In genomic region chr5:141488591-141489478, GRCh38 we compare ENCODE assay signal across 14 cellular contexts. TPM values are rescaled to one million over a fixed set of nuclear protein-coding genes. Genes with fewer than 3 reads are reported as not detected.
A peak's percentile ranks its signal among the peaks of the same experiment; 100 is the strongest.
DNase-seq lines count a peak whose midpoint lies in the region; ATAC-seq, FAIRE-seq and TF ChIP-seq lines count a peak whose summit lies in the region.
"Had no signal": no experiment of that assay in that cellular context is flagged by ENCODE, and none has a peak within 500 bp of the region (broad histone marks: within the 10 kb centered on the region; RNA-seq: fewer than 3 reads in every experiment).

Gene PCDHGC5 (plus strand): TSS chr5:141489081. CDS start chr5:141489241, 160 bp downstream.

- peak; percentile 77 for FAIRE-seq in RCC 7860 (lab: Jason Lieb, UNC)
- FAIRE-seq: frontal cortex had no signal

- no peaks in the 10 kb centered on the region for H3K36me3 Mint-ChIP-seq in activated CD4-positive, alpha-beta T cell treated with anti-CD3 and anti-CD28 coated beads for 36 hours (ENCODE audit: low read depth)
- H3K36me3 Mint-ChIP-seq in naive thymus-derived CD8-positive, alpha-beta T cell = peaks cover 2 to 5% (median 4%) of the 10 kb centered on the region in 3 donors
- H3K36me3 Mint-ChIP-seq: CD4-positive, CD25-positive, alpha-beta regulatory T cell; natural killer cell had no signal

- H3K4me3 Mint-ChIP-seq in activated CD4-positive, alpha-beta T cell treated with anti-CD3 and anti-CD28 coated beads for 36 hours = no peak within 1 kb of the TSS
- no peak within 1 kb of the TSS for H3K4me3 Mint-ChIP-seq in naive thymus-derived CD8-positive, alpha-beta T cell
- H3K4me3 Mint-ChIP-seq: CD4-positive, CD25-positive, alpha-beta regulatory T cell; GM23338; natural killer cell; T-helper 1 cell treated with Interleukin-12 subunit alpha and Interleukin-12 subunit beta and Interleukin-4 antibody, amounts not matched to agents 30 μg/mL and 1 μg/mL, for 36 hours had no signal

- CTCF ChIA-PET in activated CD4-positive, alpha-beta T cell treated with anti-CD3 and anti-CD28 coated beads for 36 hours (lab: Charles Lee) = interaction anchor here (0.5 to 1.1 kb wide), 6 partner anchors 10 to 136 kb away, joined by 3 to 4 read pairs (median 3); no protein-coding TSS in a partner anchor

- H3K27me3 Mint-ChIP-seq in activated CD4-positive, alpha-beta T cell treated with anti-CD3 and anti-CD28 coated beads for 36 hours = peaks cover 76% of the 10 kb centered on the region
- H3K27me3 Mint-ChIP-seq in naive thymus-derived CD8-positive, alpha-beta T cell = peaks cover 47 to 97% (median 76%) of the 10 kb centered on the region in 5 donors

- H3K9me3 Mint-ChIP-seq in activated CD4-positive, alpha-beta T cell treated with anti-CD3 and anti-CD28 coated beads for 36 hours (ENCODE audit: low read depth) = no peaks in the 10 kb centered on the region
- H3K9me3 Mint-ChIP-seq in naive thymus-derived CD8-positive, alpha-beta T cell = peaks cover 0 to 10% (median 0%) of the 10 kb centered on the region in 9 donors
- H3K9me3 Mint-ChIP-seq: GM23338; natural killer cell; T-helper 1 cell treated with Interleukin-12 subunit alpha and Interleukin-12 subunit beta and Interleukin-4 antibody, amounts not matched to agents 30 μg/mL and 1 μg/mL, for 36 hours had no signal

- TF ChIP-seq CTCF in coronary artery (IDR thresholded peaks at IDR 0.05) = no peak

- POLR2A ChIA-PET in activated CD4-positive, alpha-beta T cell treated with anti-CD3 and anti-CD28 coated beads for 36 hours (lab: Charles Lee) = interaction anchor here (0.6 kb wide), 1 partner anchor 48 kb away, joined by 4 read pairs; no protein-coding TSS in a partner anchor
- POLR2A ChIA-PET in naive thymus-derived CD8-positive, alpha-beta T cell (lab: Charles Lee) = no interaction called here

- intact Hi-C loops in activated CD4-positive, alpha-beta T cell treated with anti-CD3 and anti-CD28 coated beads for 36 hours (cut with DNase I, micrococcal nuclease) = no loop called here

- no peak for ATAC-seq in activated CD4-positive, alpha-beta T cell treated with anti-CD3 and anti-CD28 coated beads for 36 hours
- ATAC-seq in naive thymus-derived CD8-positive, alpha-beta T cell = no peak
- ATAC-seq: GM23338, natural killer cell had no signal

- no peak within 1 kb of the TSS for H3K27ac Mint-ChIP-seq in activated CD4-positive, alpha-beta T cell treated with anti-CD3 and anti-CD28 coated beads for 36 hours
- peak within 1 kb of the TSS in 1 of 10 donors; percentile 71 for H3K27ac Mint-ChIP-seq in naive thymus-derived CD8-positive, alpha-beta T cell
- H3K27ac Mint-ChIP-seq: GM23338; natural killer cell; T-helper 1 cell treated with Interleukin-12 subunit alpha and Interleukin-12 subunit beta and Interleukin-4 antibody, amounts not matched to agents 30 μg/mL and 1 μg/mL, for 36 hours had no signal

- peaks cover 17% of the 10 kb centered on the region for H3K4me1 Mint-ChIP-seq in activated CD4-positive, alpha-beta T cell treated with anti-CD3 and anti-CD28 coated beads for 36 hours
- peaks cover 15 to 24% (median 22%) of the 10 kb centered on the region in 4 donors for H3K4me1 Mint-ChIP-seq in naive thymus-derived CD8-positive, alpha-beta T cell

- DNase-seq in AG08395 (ENCODE audit: low spot score) (peak; percentile 91), RCC 7860 (ENCODE audit: low spot score) (peak; percentile 76), coronary artery (ENCODE audit: low spot score) (peak; percentile 56), mesenteric fat pad (ENCODE audit: low spot score) (peak; percentile 39), NCI-H1092 (lab: John Stamatoyannopoulos, UW) (no peak)
- no peak for DNase-seq in activated CD4-positive, alpha-beta T cell treated with anti-CD3 and anti-CD28 coated beads for 36 hours
- no peak for DNase-seq in naive thymus-derived CD8-positive, alpha-beta T cell
- no peak for DNase-seq in NK-92 treated with Interleukin-12 subunit alpha and Interleukin-12 subunit beta, amount 100 ng/mL, for 24 hours (lab: John Stamatoyannopoulos, UW)
- DNase-seq: activated gamma-delta T cell; CD4-positive, CD25-positive, alpha-beta regulatory T cell; natural killer cell had no signal

- H3K27ac ChIP-seq in coronary artery = peak within 1 kb of the TSS in 1 of 2 donors; percentile 43

- H3K4me3 ChIP-seq in coronary artery = no peak within 1 kb of the TSS
- H3K4me3 ChIP-seq: GM23338 had no signal

RNA-seq across cellular contexts. Expression of gene PCDHGC5, which starts in this region (rescaled TPM):
- 1.1 TPM for total RNA-seq in mesenteric fat pad
- total RNA-seq in activated CD4-positive, alpha-beta T cell treated with anti-CD3 and anti-CD28 coated beads for 36 hours = not detected
- not detected for total RNA-seq in naive thymus-derived CD8-positive, alpha-beta T cell
- polyA plus RNA-seq in naive thymus-derived CD8-positive, alpha-beta T cell = not detected
- total RNA-seq: CD4-positive, CD25-positive, alpha-beta regulatory T cell had no signal
- polyA plus RNA-seq: CD4-positive, CD25-positive, alpha-beta regulatory T cell had no signal

Comparison
In these comparisons a context has a peak if more than half of its experiments do, and no peak if none do; other contexts are left out.
1. DNase-seq: peak in AG08395 (single experiment), RCC 7860 (single experiment), coronary artery (single experiment) and mesenteric fat pad (single experiment); none in NCI-H1092 (single experiment), activated CD4-positive, alpha-beta T cell treated with anti-CD3 and anti-CD28 coated beads for 36 hours (single experiment), naive thymus-derived CD8-positive, alpha-beta T cell (0 of 10) and NK-92 treated with Interleukin-12 subunit alpha and Interleukin-12 subunit beta, amount 100 ng/mL, for 24 hours (single experiment).